9 cellular contexts compared by ENCODE assay signal in genomic region chr3:138173769-138174420, GRCh38. TPM values are rescaled to one million over a fixed set of nuclear protein-coding genes. Genes with fewer than 3 reads are reported as not detected.
A peak's percentile ranks its signal among the peaks of the same experiment; 100 is the strongest.
DNase-seq lines count a peak whose midpoint lies in the region; ATAC-seq and TF ChIP-seq lines count a peak whose summit lies in the region.
"Had no signal": no experiment of that assay in that cellular context is flagged by ENCODE, and none has a peak within 500 bp of the region (broad histone marks: within the 10 kb centered on the region; RNA-seq: fewer than 3 reads in every experiment).

No MANE protein-coding gene starts in this region.

- peak overlapping the region; percentile 96 for H3K4me3 Mint-ChIP-seq in natural killer cell

- peaks cover 5 to 10% of the 10 kb centered on the region in 2 donors for H3K27me3 Mint-ChIP-seq in natural killer cell (ENCODE audit: low read depth in 2 of 2)

- H3K9me3 ChIP-seq in ES-I3 (ENCODE audit: control insufficient read depth, insufficient read depth, low read length): no peaks in the 10 kb centered on the region

- H3K27me3 ChIP-seq in KMS-11 (ENCODE audit: insufficient read depth, low read depth): no peaks in the 10 kb centered on the region

- H3K36me3 Mint-ChIP-seq in natural killer cell: peaks cover 8% of the 10 kb centered on the region

- H3K4me2 ChIP-seq in KMS-11: peak overlapping the region; percentile 74

- peak overlapping the region; percentile 69; the same call in 1 of the 2 replicates for H3K27ac ChIP-seq in KMS-11
- peak overlapping the region; percentile 72 to 83 for H3K27ac ChIP-seq in coronary artery

- H3K4me3 ChIP-seq in KMS-11 (IDR thresholded peaks at IDR 0.05; ENCODE audit: insufficient read depth, low read depth, low read length): no peak overlapping the region
- peak overlapping the region; percentile 77 for H3K4me3 ChIP-seq in coronary artery

- intact Hi-C loops in natural killer cell (cut with micrococcal nuclease): loop anchor here (1.0 kb wide), 1 partner anchor 13 kb away; the partner anchor contains the start of gene ARMC8

- peaks cover 25 to 27% of the 10 kb centered on the region in 2 donors for H3K4me1 Mint-ChIP-seq in natural killer cell

- peak overlapping the region; percentile 83 to 88 for H3K27ac Mint-ChIP-seq in natural killer cell

- H3K9ac ChIP-seq in ES-I3 (ENCODE audit: low read depth, low read length) (peak overlapping the region; percentile 98), KMS-11 (peak overlapping the region; percentile 75; the same call in 1 of the 2 replicates)

- no peak for TF ChIP-seq CTCF in KMS-11 (conservative IDR thresholded peaks at IDR 0.05; ENCODE audit: low read depth, low read length)
- TF ChIP-seq CTCF in coronary artery (IDR thresholded peaks at IDR 0.05): no peak
- no peak for TF ChIP-seq CTCF in natural killer cell (IDR thresholded peaks at IDR 0.05)

- ATAC-seq in natural killer cell: no peak

- H4K20me1 ChIP-seq in KMS-11 (ENCODE audit: insufficient read depth): no peaks in the 10 kb centered on the region

- H3K36me3 ChIP-seq in ES-I3 (ENCODE audit: insufficient read depth, low read length) (no peaks in the 10 kb centered on the region), KMS-11 (ENCODE audit: insufficient read depth) (no peaks in the 10 kb centered on the region; the same call in 1 of the 2 replicates)

- DNase-seq in coronary artery (ENCODE audit: low spot score): no peak
- DNase-seq in natural killer cell: no peak
- DNase-seq in cortex of kidney (lab: John Stamatoyannopoulos, UW): no peak
- DNase-seq in activated effector memory CD4-positive, alpha-beta T cell treated with Interleukin-2 at 50 U/mL for 16 hours: no peak
- no peak for DNase-seq in kidney tubule cell (ENCODE audit: low spot score)
- no peak for DNase-seq in stimulated activated CD4-positive, alpha-beta T cell treated with anti-CD3 and anti-CD28 coated beads, Interleukin-2, amount 100 ng/mL, for 48 hours

- peaks cover 10% of the 10 kb centered on the region for H3K79me2 ChIP-seq in KMS-11 (ENCODE audit: insufficient read depth, low read depth)

- H3K9me3 Mint-ChIP-seq in natural killer cell: no peaks in the 10 kb centered on the region

- H3K4me1 ChIP-seq in ES-I3 (ENCODE audit: insufficient read depth, low read length) (no peaks in the 10 kb centered on the region), KMS-11 (ENCODE audit: low read depth, poor library complexity, severe bottlenecking) (peaks cover 26% of the 10 kb centered on the region)

- H2AFZ ChIP-seq in KMS-11 (ENCODE audit: low read depth): peak overlapping the region; percentile 94

RNA-seq across cellular contexts. Expression of gene DBR1, which starts 0.8 kb away (rescaled TPM):
- total RNA-seq in natural killer cell: 10 to 100 TPM; 17.0 to 18.4 (median 17.5) TPM

RNA-seq across cellular contexts. Expression of gene ARMC8, which starts 13.2 kb away (rescaled TPM):
- 10 to 100 TPM; 75.4 to 93.5 (median 86.4) TPM for total RNA-seq in natural killer cell

RNA-seq across cellular contexts. Expression of gene A4GNT, which starts 41.7 kb away (rescaled TPM):
- total RNA-seq in natural killer cell: not detected
- total RNA-seq: T-helper 1 cell treated with Interleukin-12 subunit alpha and Interleukin-12 subunit beta and Interleukin-4 antibody, amounts not matched to agents 30 ng/mL and 1 ng/mL, for 36 hours had no signal

RNA-seq across cellular contexts. Expression of gene DZIP1L, which starts 58.5 kb away (rescaled TPM):
- not detected for total RNA-seq in natural killer cell
